Comparison of ENCODE assay signal across 24 cellular contexts in the genomic region with DNA sequence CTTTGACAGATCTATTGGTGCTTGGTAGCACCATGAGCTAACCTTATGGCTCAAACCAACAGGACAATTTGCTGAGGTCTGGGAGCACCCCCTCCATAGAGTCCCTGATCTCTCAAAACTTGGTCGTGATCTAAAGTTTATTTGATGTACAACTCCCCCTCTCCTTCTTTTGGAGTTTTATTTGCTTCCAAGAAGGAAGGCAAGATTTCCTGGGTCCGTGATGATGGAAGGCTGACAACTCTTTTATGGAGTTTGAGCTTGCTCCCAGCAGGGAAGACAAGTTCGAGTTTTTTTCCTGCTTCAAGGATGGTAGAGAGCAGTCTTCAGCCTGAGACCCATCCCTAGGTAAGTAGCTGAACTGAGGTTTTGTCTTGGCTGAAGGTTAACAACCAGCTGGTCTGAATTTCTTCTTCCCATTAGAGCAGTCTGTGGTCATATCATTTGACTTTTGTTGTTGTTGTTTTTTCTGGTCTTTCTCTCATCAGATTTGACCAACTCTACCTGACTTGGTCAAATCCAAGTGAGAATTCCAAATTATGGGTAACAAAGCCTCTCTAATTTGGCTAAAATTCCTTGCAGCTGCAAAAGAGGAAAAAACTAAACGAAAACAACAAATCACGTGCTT.
"Had no signal": no experiment of that assay in that cellular context is flagged by ENCODE, and none has a peak within 500 bp of the region (broad histone marks: within the 10 kb centered on the region; RNA-seq: fewer than 3 reads in every experiment).

No MANE protein-coding gene starts in this region.

- DNase-seq: activated CD4-positive, alpha-beta T cell treated with anti-CD3 and anti-CD28 coated beads for 36 hours; activated CD4-positive, CD25-positive, alpha-beta regulatory T cell; activated CD8-positive, alpha-beta memory T cell treated with anti-CD3 and anti-CD28 coated beads, Interleukin-2, amount 10 ng/mL, durations not matched to agents 7 days and 5 days; activated CD8-positive, alpha-beta T cell treated with anti-CD3 and anti-CD28 coated beads, Interleukin-2, amount 10 ng/mL, durations not matched to agents 7 days and 5 days; activated gamma-delta T cell treated with Interleukin-2 at 50 U/mL for 16 hours; activated T-cell treated with anti-CD3 and anti-CD28 coated beads, Interleukin-2, amount 50 U/mL, for 48 hours; central memory CD4-positive, alpha-beta T cell; dorsolateral prefrontal cortex; effector memory CD4-positive, alpha-beta T cell; foreskin fibroblast; hippocampal formation; left colon; mesenchymal stem cell; naive thymus-derived CD8-positive, alpha-beta T cell; stimulated activated CD4-positive, alpha-beta T cell treated with anti-CD3 and anti-CD28 coated beads, Interleukin-15, amount 100 ng/mL, for 24 hours; stimulated activated CD4-positive, alpha-beta T cell treated with anti-CD3 and anti-CD28 coated beads, Interleukin-2, amount 100 ng/mL, for 24 hours; stimulated activated naive B cell treated with anti-CD40 and anti-IgM and Interleukin-4, amounts not matched to agents 10 μg/mL and 1 μg/mL and 100 μg/mL, for 72 hours; stomach; thyroid gland; upper lobe of right lung had no signal

- FAIRE-seq: keratinocyte had no signal

- H3K27ac Mint-ChIP-seq: activated CD4-positive, alpha-beta T cell treated with anti-CD3 and anti-CD28 coated beads for 36 hours; activated CD8-positive, alpha-beta memory T cell treated with anti-CD3 and anti-CD28 coated beads, Interleukin-2, amount 10 ng/mL, durations not matched to agents 7 days and 5 days; activated CD8-positive, alpha-beta T cell treated with anti-CD3 and anti-CD28 coated beads, Interleukin-2, amount 10 ng/mL, durations not matched to agents 7 days and 5 days; activated naive CD4-positive, alpha-beta T cell treated with anti-CD3 and anti-CD28 coated beads, Interleukin-2, amount 50 U/mL, for 24 hours had no signal

- H3K9me3 ChIP-seq: breast epithelium, right atrium auricular region, stomach, thyroid gland, upper lobe of right lung had no signal

- H3K36me3 ChIP-seq: breast epithelium had no signal

- H3K4me3 ChIP-seq: breast epithelium, dorsolateral prefrontal cortex, right atrium auricular region, stomach, thyroid gland, upper lobe of right lung had no signal

- ATAC-seq: activated CD4-positive, alpha-beta T cell treated with anti-CD3 and anti-CD28 coated beads for 36 hours; activated CD8-positive, alpha-beta memory T cell treated with anti-CD3 and anti-CD28 coated beads, Interleukin-2, amount 10 ng/mL, durations not matched to agents 7 days and 5 days; activated CD8-positive, alpha-beta T cell treated with anti-CD3 and anti-CD28 coated beads, Interleukin-2, amount 10 ng/mL, durations not matched to agents 7 days and 5 days; left colon; naive thymus-derived CD8-positive, alpha-beta T cell; stimulated activated naive B cell treated with anti-CD40 and anti-IgM and Interleukin-4, amounts not matched to agents 10 μg/mL and 1 μg/mL and 100 μg/mL, for 72 hours; upper lobe of right lung had no signal

- H3K27me3 Mint-ChIP-seq: activated CD4-positive, alpha-beta T cell treated with anti-CD3 and anti-CD28 coated beads for 36 hours; activated naive CD4-positive, alpha-beta T cell treated with anti-CD3 and anti-CD28 coated beads, Interleukin-2, amount 50 U/mL, for 24 hours; stimulated activated naive B cell treated with anti-CD40 and anti-IgM and Interleukin-4, amounts not matched to agents 10 μg/mL and 1 μg/mL and 100 μg/mL, for 72 hours had no signal

- H3K4me3 Mint-ChIP-seq: activated CD4-positive, alpha-beta T cell treated with anti-CD3 and anti-CD28 coated beads for 36 hours; activated CD8-positive, alpha-beta memory T cell treated with anti-CD3 and anti-CD28 coated beads, Interleukin-2, amount 10 ng/mL, durations not matched to agents 7 days and 5 days; activated CD8-positive, alpha-beta T cell treated with anti-CD3 and anti-CD28 coated beads, Interleukin-2, amount 10 ng/mL, durations not matched to agents 7 days and 5 days; activated naive CD4-positive, alpha-beta T cell treated with anti-CD3 and anti-CD28 coated beads, Interleukin-2, amount 50 U/mL, for 24 hours; naive thymus-derived CD8-positive, alpha-beta T cell; stimulated activated naive B cell treated with anti-CD40 and anti-IgM and Interleukin-4, amounts not matched to agents 10 μg/mL and 1 μg/mL and 100 μg/mL, for 72 hours had no signal

- H3K27ac ChIP-seq: breast epithelium, dorsolateral prefrontal cortex, right atrium auricular region, stomach, upper lobe of right lung had no signal

- H3K9me3 Mint-ChIP-seq: activated naive CD4-positive, alpha-beta T cell treated with anti-CD3 and anti-CD28 coated beads, Interleukin-2, amount 50 U/mL, for 24 hours had no signal

- H3K4me1 ChIP-seq: breast epithelium, right atrium auricular region, upper lobe of right lung had no signal

- H3K27me3 ChIP-seq: breast epithelium, dorsolateral prefrontal cortex, right atrium auricular region, stomach, thyroid gland, upper lobe of right lung had no signal
